ENCODE assay signal across 12 cellular contexts in the genomic region with DNA sequence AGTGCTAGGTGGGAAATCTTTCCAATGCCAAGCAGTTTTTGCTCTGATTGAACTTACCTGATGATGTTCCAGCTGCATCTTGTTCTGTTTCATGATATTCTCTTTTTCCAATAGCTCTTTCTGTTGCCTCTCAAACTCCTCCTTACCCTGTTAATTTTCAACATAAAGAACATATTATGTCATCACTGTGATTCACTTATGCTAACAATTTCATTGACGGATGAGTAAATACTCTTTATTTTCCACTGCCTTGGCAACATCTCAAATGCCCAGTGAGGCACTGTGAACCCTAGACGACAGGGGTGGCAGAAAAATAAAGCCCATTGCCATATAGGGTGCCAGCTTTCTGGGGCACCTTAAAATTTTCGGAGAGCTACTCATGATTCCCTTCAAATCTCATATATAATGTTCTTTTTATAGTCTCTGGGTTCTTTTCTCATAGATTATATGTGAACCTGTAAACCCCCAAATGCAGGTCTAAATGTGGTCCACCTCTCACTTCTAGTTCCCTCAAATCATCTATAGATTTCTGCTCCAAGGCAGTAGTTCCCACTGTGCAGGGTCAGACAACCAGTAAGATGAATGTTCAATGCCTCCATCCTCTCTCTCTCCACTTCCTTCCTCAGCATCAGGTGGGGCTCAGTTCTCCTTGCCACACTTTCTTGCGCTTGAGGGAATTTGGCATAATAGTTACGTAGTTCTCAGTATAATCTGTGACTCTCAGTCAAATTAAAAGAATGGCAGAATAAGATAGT. TPM values are rescaled to one million over a fixed set of nuclear protein-coding genes. Genes with fewer than 3 reads are reported as not detected.
DNase-seq lines count a peak whose midpoint lies in the region; ATAC-seq, FAIRE-seq and TF ChIP-seq lines count a peak whose summit lies in the region.
"Had no signal": no experiment of that assay in that cellular context is flagged by ENCODE, and none has a peak within 500 bp of the region (broad histone marks: within the 10 kb centered on the region; RNA-seq: fewer than 3 reads in every experiment).

No MANE protein-coding gene starts in this region.

- H3K23ac ChIP-seq in IMR-90 (ENCODE audit: low read depth, low read length): no peak overlapping the region
- H3K23ac ChIP-seq in mesenchymal stem cell (ENCODE audit: low read length in 2 of 2): no peak overlapping the region

- TF ChIP-seq EP300 in A549 (IDR thresholded peaks at IDR 0.05): peak; percentile 56 to 63; a peak in 2 of 5 replicates

- no peak overlapping the region for H2BK15ac ChIP-seq in IMR-90 (ENCODE audit: low read depth, low read length)
- H2BK15ac ChIP-seq in mesenchymal stem cell (ENCODE audit: low read depth, poor library complexity, severe bottlenecking): no peak overlapping the region

- no peaks in the 10 kb centered on the region for H4K20me1 ChIP-seq in IMR-90 (ENCODE audit: insufficient read depth, low read length)

- no peak overlapping the region for H2AK9ac ChIP-seq in IMR-90 (replicated peaks; ENCODE audit: low read depth, low read length, poor library complexity)

- no peak overlapping the region for H2BK12ac ChIP-seq in mesenchymal stem cell (ENCODE audit: low read length in 2 of 2)

- H3K27ac ChIP-seq in A549 (peak overlapping the region; percentile 94 to 98), IMR-90 (ENCODE audit: insufficient read depth, low read length) (no peak overlapping the region), mesenchymal stem cell (ENCODE audit: low read length, poor library complexity, severe bottlenecking) (peak overlapping the region; percentile 39), A673 (ENCODE audit: low read depth, low read length, poor library complexity, severe bottlenecking) (no peak overlapping the region)
- H3K27ac ChIP-seq: neutrophil had no signal

- no peak overlapping the region for H2BK5ac ChIP-seq in IMR-90 (ENCODE audit: low read depth, low read length, poor library complexity, severe bottlenecking)
- H2BK5ac ChIP-seq in mesenchymal stem cell (ENCODE audit: low read depth, low read length, poor library complexity, severe bottlenecking): no peak overlapping the region

- H3K36me3 ChIP-seq in IMR-90 (ENCODE audit: control insufficient read depth, insufficient read depth, low read length) (peaks cover 35% of the 10 kb centered on the region), bronchial epithelial cell (ENCODE audit: control insufficient read depth, insufficient read depth, low read length) (peaks cover 15% of the 10 kb centered on the region), mesenchymal stem cell (ENCODE audit: control insufficient read depth in 1 of 2, insufficient read depth in 2 of 2, low read depth in 1 of 2, low read length in 2 of 2) (peaks cover 0 to 35% of the 10 kb centered on the region in 2 experiments), A673 (ENCODE audit: insufficient read depth, low read length, poor library complexity, severe bottlenecking) (no peaks in the 10 kb centered on the region)

- in situ Hi-C loops in IMR-90 (cut with MboI; ENCODE audit: low sequenced_read_pairs): no loop called here

- H2BK20ac ChIP-seq in IMR-90 (ENCODE audit: low read depth, low read length): no peak overlapping the region

- H3K27me3 ChIP-seq in IMR-90 (ENCODE audit: control insufficient read depth, insufficient read depth, low read length) (no peaks in the 10 kb centered on the region), bronchial epithelial cell (ENCODE audit: control insufficient read depth, insufficient read depth, low read length) (no peaks in the 10 kb centered on the region), mesenchymal stem cell (ENCODE audit: control insufficient read depth in 1 of 2, insufficient read depth in 1 of 2, low read length in 2 of 2) (no peaks in the 10 kb centered on the region), A673 (replicated peaks; ENCODE audit: insufficient read depth, low read depth, low read length, poor library complexity) (no peaks in the 10 kb centered on the region)
- H3K27me3 ChIP-seq: neutrophil had no signal

- peak overlapping the region; percentile 74 for H3K4me2 ChIP-seq in A549
- no peak overlapping the region for H3K4me2 ChIP-seq in IMR-90 (ENCODE audit: low read depth, low read length)
- peak overlapping the region; percentile 2 for H3K4me2 ChIP-seq in mesenchymal stem cell (ENCODE audit: low read length, poor library complexity, severe bottlenecking)

- TF ChIP-seq RAD21 in A549 (conservative IDR thresholded peaks at IDR 0.05 in 1 of 2, IDR thresholded peaks at IDR 0.05 in 1 of 2) (peak in 1 of 2 experiments; percentile 33; a peak in 1 of 5 replicates), IMR-90 (IDR thresholded peaks at IDR 0.05; ENCODE audit: low read length) (no peak)

- ATAC-seq in A549 (peak; percentile 73 to 82), IMR-90 (ENCODE audit: low read depth) (no peak; the same call in 1 of the 2 replicates), GM18858 (IDR thresholded peaks at IDR 0.05; ENCODE audit: unreplicated experiment) (no peak)

- TF ChIP-seq POLR2A in A549 (IDR thresholded peaks at IDR 0.05; ENCODE audit: low read length) (no peak), IMR-90 (IDR thresholded peaks at IDR 0.05; ENCODE audit: low read depth, low read length) (no peak)

- CTCF ChIA-PET in A549 (lab: Yijun Ruan, JAX) (interaction anchor here (1.0 to 3.9 kb wide), 5 partner anchors 14 to 308 kb away, joined by 3 to 19 read pairs (median 8); no protein-coding TSS in a partner anchor), IMR-90 (lab: Yijun Ruan, JAX) (no interaction called here), A673 (lab: Charles Lee) (no interaction called here)

- no peak overlapping the region for H3K14ac ChIP-seq in IMR-90 (replicated peaks; ENCODE audit: low read depth, low read length)
- H3K14ac ChIP-seq in mesenchymal stem cell (ENCODE audit: low read length in 2 of 2): no peak overlapping the region

- H4K8ac ChIP-seq in IMR-90 (ENCODE audit: low read depth in 2 of 2, low read length in 2 of 2): peak overlapping the region in 1 of 2 experiments; percentile 0; a peak in 1 of 4 replicates
- H4K8ac ChIP-seq in mesenchymal stem cell (ENCODE audit: low read length): no peak overlapping the region

- POLR2A ChIA-PET in A549 (lab: Yijun Ruan, JAX): interaction anchor here (0.6 to 1.2 kb wide), 5 partner anchors 14 to 302 kb away, joined by 3 to 5 read pairs (median 3); a partner anchor contains a TSS
- POLR2A ChIA-PET in IMR-90 (lab: Charles Lee; ENCODE audit: unreplicated experiment): no interaction called here
- POLR2A ChIA-PET in A673 (lab: Charles Lee; ENCODE audit: low non-redundant PET): no interaction called here

- TF ChIP-seq CTCF in A549 (IDR thresholded peaks at IDR 0.05) (no peak), IMR-90 (conservative IDR thresholded peaks at IDR 0.05; ENCODE audit: low read depth, low read length) (no peak), bronchial epithelial cell (IDR thresholded peaks at IDR 0.05; ENCODE audit: insufficient read depth, low read length, severe bottlenecking) (no peak), A673 (conservative IDR thresholded peaks at IDR 0.05; ENCODE audit: low read depth, low read length) (no peak)

- H3K9me3 ChIP-seq in A549 (no peaks in the 10 kb centered on the region), IMR-90 (ENCODE audit: control insufficient read depth, insufficient read depth, low read length) (no peaks in the 10 kb centered on the region), mesenchymal stem cell (ENCODE audit: control insufficient read depth, low read length) (no peaks in the 10 kb centered on the region), A673 (ENCODE audit: low read depth, low read length, poor library complexity, severe bottlenecking) (no peaks in the 10 kb centered on the region)
- H3K9me3 ChIP-seq: neutrophil had no signal

- H2AFZ ChIP-seq in IMR-90 (replicated peaks; ENCODE audit: low read length, poor library complexity): no peak overlapping the region
- no peak overlapping the region for H2AFZ ChIP-seq in mesenchymal stem cell (ENCODE audit: low read depth, low read length)

- peaks cover 13 to 56% of the 10 kb centered on the region in 2 experiments for H3K79me1 ChIP-seq in IMR-90 (ENCODE audit: low read depth in 1 of 2, low read length in 2 of 2)
- H3K79me1 ChIP-seq in mesenchymal stem cell (replicated peaks; ENCODE audit: low read length, poor library complexity, severe bottlenecking): peaks cover 17% of the 10 kb centered on the region

- peaks cover 7% of the 10 kb centered on the region for H3K9me1 ChIP-seq in IMR-90 (ENCODE audit: insufficient read depth, low read length)

- H3K4ac ChIP-seq in IMR-90 (ENCODE audit: low read depth, low read length) (no peak overlapping the region), mesenchymal stem cell (ENCODE audit: low read depth in 1 of 2, low read length in 2 of 2) (no peak overlapping the region)

- dilution Hi-C loops in IMR-90 (cut with HindIII; ENCODE audit: low sequenced_read_pairs, unreplicated experiment): no loop called here

- no peak overlapping the region for H4K91ac ChIP-seq in IMR-90 (ENCODE audit: insufficient read depth, low read depth, low read length)
- H4K91ac ChIP-seq in mesenchymal stem cell (ENCODE audit: low read length): no peak overlapping the region

- 30% methylated on average over 5 of the region's 5 CpGs for WGBS in A549 (ENCODE audit: missing lambda C conversion rate)
- WGBS in IMR-90 (ENCODE audit: extremely low coverage in 2 of 2, insufficient read length in 1 of 2), 2 experiments: no CpG with 5 or more reads among the region's 5 CpGs
- WGBS in mesenchymal stem cell: 77% methylated on average over 3 of the region's 5 CpGs

- no peak overlapping the region for H3K9ac ChIP-seq in IMR-90 (ENCODE audit: low read depth, low read length)
- no peak overlapping the region for H3K9ac ChIP-seq in mesenchymal stem cell (ENCODE audit: low read length)

- H3K4me1 ChIP-seq in A549 (peaks cover 62% of the 10 kb centered on the region), IMR-90 (ENCODE audit: control insufficient read depth, insufficient read depth, low read length) (peaks cover 2% of the 10 kb centered on the region; the same call in 1 of the 2 replicates), mesenchymal stem cell (ENCODE audit: control insufficient read depth, insufficient read depth, low read depth, low read length) (no peaks in the 10 kb centered on the region), A673 (ENCODE audit: insufficient read depth, low read length, poor library complexity, severe bottlenecking) (peaks cover 4% of the 10 kb centered on the region)

- no peak overlapping the region; the same call in 1 of the 2 replicates for H3K18ac ChIP-seq in IMR-90 (ENCODE audit: low read depth, low read length)
- H3K18ac ChIP-seq in mesenchymal stem cell (ENCODE audit: low read depth in 1 of 2, low read length in 2 of 2): no peak overlapping the region

- H3K56ac ChIP-seq in IMR-90 (ENCODE audit: extremely low read depth, insufficient read depth, low read length): no peak overlapping the region

- H2AK5ac ChIP-seq in IMR-90 (ENCODE audit: low read depth, low read length) (peak overlapping the region; percentile 3; the same call in 1 of the 2 replicates), mesenchymal stem cell (ENCODE audit: low read length, severe bottlenecking) (no peak overlapping the region)

- intact Hi-C loops in IMR-90 (cut with micrococcal nuclease) (no loop called here), A673 (cut with micrococcal nuclease; ENCODE audit: unreplicated experiment) (no loop called here)

- DNase-seq in A549 (ENCODE audit: low read depth in 1 of 2, low spot score in 1 of 2) (peak; percentile 74 to 86), IMR-90 (peak; percentile 43), bronchial epithelial cell (ENCODE audit: low read depth) (peak; percentile 89), mesenchymal stem cell (no peak), NCI-H510A (lab: John Stamatoyannopoulos, UW) (no peak), A673 (ENCODE audit: low spot score) (no peak), NCI-H524 (lab: John Stamatoyannopoulos, UW) (no peak)
- DNase-seq: activated T-cell treated with anti-CD3 and anti-CD28 coated beads for 4 hours; NCI-H1694; stimulated activated CD4-positive, alpha-beta T cell treated with anti-CD3 and anti-CD28 coated beads, Interleukin-1b, Interleukin-23, amount 100 ng/mL, for 48 hours had no signal

- H3K4me3 ChIP-seq in A549: peak overlapping the region; percentile 36
- no peak overlapping the region for H3K4me3 ChIP-seq in IMR-90 (ENCODE audit: insufficient read depth, low read depth, low read length)
- H3K4me3 ChIP-seq in bronchial epithelial cell (ENCODE audit: low read depth, low read length): no peak overlapping the region
- no peak overlapping the region for H3K4me3 ChIP-seq in mesenchymal stem cell (ENCODE audit: insufficient read depth in 1 of 2, low read depth in 1 of 2, low read length in 2 of 2)
- H3K4me3 ChIP-seq in A673 (ENCODE audit: low read depth, low read length, poor library complexity, severe bottlenecking): no peak overlapping the region

- H2BK120ac ChIP-seq in IMR-90 (ENCODE audit: low read depth, low read length) (no peak overlapping the region), mesenchymal stem cell (ENCODE audit: low read depth, low read length) (no peak overlapping the region)

- FAIRE-seq in A549 (lab: Jason Lieb, UNC) (no peak), bronchial epithelial cell (lab: Jason Lieb, UNC) (no peak)

- BruUV-seq in IMR-90 (replicated peaks; lab: Mats Ljungman, UMichigan) (no TSS peak), A673 (replicated peaks; lab: Mats Ljungman, UMichigan) (no TSS peak)

- H4K5ac ChIP-seq in IMR-90 (ENCODE audit: low read depth, low read length): no peak overlapping the region

RNA-seq across cellular contexts. Expression of a gene that starts 44.1 kb away (rescaled TPM):
- polyA plus RNA-seq in A549 (2011; rRNA removed) (79.6 and 82.5 TPM in 2 replicates), A549 (2017; fragmentation: RNase III; extraction: RNeasy Plus Mini Kit Qiagen cat#74134 plus additional on column Dnase treatment) (43.6 to 47.9 TPM (median 46.7 TPM) in 3 replicates), IMR-90 (2012; rRNA removed) (7.6 and 8.2 TPM in 2 replicates)
- 58.4 and 71.1 TPM in 2 replicates for polyA plus RNA-seq in A549 (2012; cell fraction: cytosol; rRNA removed)
- 106 and 118 TPM in 2 replicates for polyA plus RNA-seq in A549 (2012; cell fraction: nucleus; rRNA removed)
- polyA minus RNA-seq in A549 (2011; rRNA and poly(A)+ RNA removed): 212 and 221 TPM in 2 replicates
- total RNA-seq in IMR-90 (2012; rRNA removed) (16.5 and 16.7 TPM in 2 replicates), bronchial epithelial cell (2.0 and 4.7 TPM in 2 replicates), A673 (2021) (5.6 and 6.6 TPM in 2 replicates)
- 5.4 and 7.2 TPM in 2 replicates for polyA plus RNA-seq in IMR-90 (2012; cell fraction: cytosol; rRNA removed)
- 9.9 and 17.1 TPM in 2 replicates for polyA plus RNA-seq in IMR-90 (2012; cell fraction: nucleus; rRNA removed; ENCODE audit: low replicate concordance)
- 6.1 TPM for polyA plus RNA-seq in mesenchymal stem cell (2013, experiment 1 of 2)
- 6.1 TPM for polyA plus RNA-seq in mesenchymal stem cell (2013, experiment 2 of 2)

Comparison
In these comparisons a context has a peak if more than half of its experiments do, and no peak if none do; other contexts are left out.
1. ATAC-seq: peak in A549 (2 of 2); none in IMR-90 (single experiment) and GM18858 (single experiment).
2. DNase-seq: peak in A549 (2 of 2), IMR-90 (single experiment) and bronchial epithelial cell (single experiment); none in mesenchymal stem cell (single experiment), NCI-H510A (single experiment), A673 (single experiment) and NCI-H524 (0 of 2).
3. H3K27ac ChIP-seq: peak in A549 (2 of 2) and mesenchymal stem cell (single experiment); none in IMR-90 (single experiment) and A673 (single experiment).